1 cellular context compared by ENCODE assay signal in the genomic region with DNA sequence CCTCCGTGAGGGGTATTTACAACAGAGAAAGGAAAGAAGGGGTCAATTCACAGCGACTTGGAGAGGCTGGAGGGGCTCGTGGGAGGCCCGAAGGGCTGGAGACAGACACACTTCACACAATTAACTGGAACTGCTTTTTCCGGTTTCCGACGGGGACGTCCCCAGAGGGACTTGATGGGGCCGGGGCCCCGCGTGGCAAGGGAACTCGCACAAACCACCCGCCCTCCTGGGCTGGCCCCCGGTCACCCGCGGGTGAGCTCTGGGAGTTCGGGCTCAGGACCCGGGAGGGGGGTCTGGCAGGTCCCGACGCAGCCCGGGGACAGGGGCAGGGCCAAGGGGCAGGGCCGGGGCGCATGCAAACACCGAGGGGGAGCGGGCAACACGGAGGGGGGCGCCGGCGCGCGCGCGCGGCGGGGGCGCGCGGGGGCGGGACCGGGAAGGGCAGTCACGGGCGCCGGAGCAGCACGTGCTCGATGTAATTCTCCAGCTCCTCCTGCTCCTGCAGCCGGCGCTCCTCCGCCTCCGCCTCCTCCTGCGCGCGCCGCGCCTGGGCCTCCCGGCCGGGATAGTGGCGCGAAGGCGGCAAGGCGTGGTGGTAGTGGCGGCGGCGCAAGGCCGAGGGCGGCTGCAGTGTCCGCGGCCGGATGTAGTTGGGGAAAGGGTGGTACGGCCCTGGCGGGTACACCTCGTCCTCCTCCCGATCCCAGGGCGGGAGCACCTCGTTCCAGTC.
TF ChIP-seq lines count a peak whose summit lies in the region.

No MANE protein-coding gene starts in this region.

TF ChIP-seq in K562, 482 proteins besides CTCF, POLR2A, EP300 and RAD21 (continued from another document):
- TF ChIP-seq, protein P1, sequence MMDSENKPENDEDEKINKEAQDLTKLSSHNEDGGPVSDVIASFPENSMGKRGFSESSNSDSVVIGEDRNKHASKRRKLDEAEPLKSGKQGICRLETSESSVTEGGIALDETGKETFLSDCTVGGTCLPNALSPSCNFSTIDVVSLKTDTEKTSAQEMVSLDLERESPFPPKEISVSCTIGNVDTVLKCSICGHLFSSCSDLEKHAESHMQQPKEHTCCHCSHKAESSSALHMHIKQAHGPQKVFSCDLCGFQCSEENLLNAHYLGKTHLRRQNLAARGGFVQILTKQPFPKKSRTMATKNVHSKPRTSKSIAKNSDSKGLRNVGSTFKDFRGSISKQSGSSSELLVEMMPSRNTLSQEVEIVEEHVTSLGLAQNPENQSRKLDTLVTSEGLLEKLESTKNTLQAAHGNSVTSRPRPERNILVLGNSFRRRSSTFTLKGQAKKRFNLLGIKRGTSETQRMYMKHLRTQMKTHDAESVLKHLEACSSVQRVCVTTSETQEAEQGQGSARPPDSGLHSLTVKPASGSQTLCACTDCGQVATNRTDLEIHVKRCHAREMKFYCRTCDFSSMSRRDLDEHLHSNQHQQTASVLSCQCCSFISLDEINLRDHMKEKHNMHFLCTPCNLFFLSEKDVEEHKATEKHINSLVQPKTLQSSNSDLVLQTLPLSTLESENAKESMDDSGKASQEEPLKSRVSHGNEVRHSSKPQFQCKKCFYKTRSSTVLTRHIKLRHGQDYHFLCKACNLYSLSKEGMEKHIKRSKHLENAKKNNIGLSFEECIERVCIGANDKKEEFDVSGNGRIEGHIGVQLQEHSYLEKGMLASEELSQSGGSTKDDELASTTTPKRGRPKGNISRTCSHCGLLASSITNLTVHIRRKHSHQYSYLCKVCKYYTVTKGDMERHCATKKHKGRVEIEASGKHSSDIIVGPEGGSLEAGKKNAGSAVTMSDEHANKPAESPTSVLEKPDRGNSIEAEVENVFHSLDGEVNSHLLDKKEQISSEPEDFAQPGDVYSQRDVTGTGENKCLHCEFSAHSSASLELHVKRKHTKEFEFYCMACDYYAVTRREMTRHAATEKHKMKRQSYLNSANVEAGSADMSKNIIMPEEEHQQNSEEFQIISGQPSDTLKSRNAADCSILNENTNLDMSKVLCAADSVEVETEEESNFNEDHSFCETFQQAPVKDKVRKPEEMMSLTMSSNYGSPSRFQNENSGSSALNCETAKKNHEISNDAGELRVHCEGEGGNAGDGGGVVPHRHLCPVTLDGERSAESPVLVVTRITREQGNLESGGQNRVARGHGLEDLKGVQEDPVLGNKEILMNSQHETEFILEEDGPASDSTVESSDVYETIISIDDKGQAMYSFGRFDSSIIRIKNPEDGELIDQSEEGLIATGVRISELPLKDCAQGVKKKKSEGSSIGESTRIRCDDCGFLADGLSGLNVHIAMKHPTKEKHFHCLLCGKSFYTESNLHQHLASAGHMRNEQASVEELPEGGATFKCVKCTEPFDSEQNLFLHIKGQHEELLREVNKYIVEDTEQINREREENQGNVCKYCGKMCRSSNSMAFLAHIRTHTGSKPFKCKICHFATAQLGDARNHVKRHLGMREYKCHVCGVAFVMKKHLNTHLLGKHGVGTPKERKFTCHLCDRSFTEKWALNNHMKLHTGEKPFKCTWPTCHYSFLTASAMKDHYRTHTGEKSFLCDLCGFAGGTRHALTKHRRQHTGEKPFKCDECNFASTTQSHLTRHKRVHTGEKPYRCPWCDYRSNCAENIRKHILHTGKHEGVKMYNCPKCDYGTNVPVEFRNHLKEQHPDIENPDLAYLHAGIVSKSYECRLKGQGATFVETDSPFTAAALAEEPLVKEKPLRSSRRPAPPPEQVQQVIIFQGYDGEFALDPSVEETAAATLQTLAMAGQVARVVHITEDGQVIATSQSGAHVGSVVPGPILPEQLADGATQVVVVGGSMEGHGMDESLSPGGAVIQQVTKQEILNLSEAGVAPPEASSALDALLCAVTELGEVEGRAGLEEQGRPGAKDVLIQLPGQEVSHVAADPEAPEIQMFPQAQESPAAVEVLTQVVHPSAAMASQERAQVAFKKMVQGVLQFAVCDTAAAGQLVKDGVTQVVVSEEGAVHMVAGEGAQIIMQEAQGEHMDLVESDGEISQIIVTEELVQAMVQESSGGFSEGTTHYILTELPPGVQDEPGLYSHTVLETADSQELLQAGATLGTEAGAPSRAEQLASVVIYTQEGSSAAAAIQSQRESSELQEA (IDR thresholded peaks at IDR 0.05; ENCODE audit: low read depth), result no peak
- TF ChIP-seq SRSF1 (IDR thresholded peaks at IDR 0.05; ENCODE audit: low read depth, low read length) (no peak), SMAD4 (CRISPR knock-in tag; conservative IDR thresholded peaks at IDR 0.05) (no peak; the same call in 1 of the 2 replicates), CBFB (CRISPR knock-in tag; IDR thresholded peaks at IDR 0.05) (no peak), FOXP1 (CRISPR knock-in tag; IDR thresholded peaks at IDR 0.05) (0 out of 2 replicates have a peak, but pooled peaks have one; percentile 44), MEIS2 (IDR thresholded peaks at IDR 0.05; ENCODE audit: partially characterized antibody) (no peak), ZNF717 (CRISPR knock-in tag; IDR thresholded peaks at IDR 0.05) (no peak), ZNF766 (CRISPR knock-in tag; conservative IDR thresholded peaks at IDR 0.05) (no peak), NCOA4 (IDR thresholded peaks at IDR 0.05; ENCODE audit: partially characterized antibody) (no peak), NFXL1 (CRISPR knock-in tag; IDR thresholded peaks at IDR 0.05) (no peak), LARP7 (IDR thresholded peaks at IDR 0.05) (no peak), ZNF175 (CRISPR knock-in tag; IDR thresholded peaks at IDR 0.05; ENCODE audit: low read depth) (no peak), ZKSCAN8 (CRISPR knock-in tag; IDR thresholded peaks at IDR 0.05) (no peak), KLF6 (CRISPR knock-in tag; IDR thresholded peaks at IDR 0.05; ENCODE audit: borderline replicate concordance) (no peak), RUNX1 (IDR thresholded peaks at IDR 0.05; ENCODE audit: low read depth) (no peak), THRAP3 (IDR thresholded peaks at IDR 0.05; ENCODE audit: borderline replicate concordance) (no peak), ZNF165 (CRISPR knock-in tag; IDR thresholded peaks at IDR 0.05; ENCODE audit: borderline replicate concordance) (no peak), PHB2 (IDR thresholded peaks at IDR 0.05; ENCODE audit: low read depth) (no peak), MECOM (CRISPR knock-in tag; IDR thresholded peaks at IDR 0.05) (no peak), ERF (CRISPR knock-in tag; IDR thresholded peaks at IDR 0.05) (no peak), TCF7L2 (IDR thresholded peaks at IDR 0.05; ENCODE audit: low read depth, low read length) (no peak), RFX5 (IDR thresholded peaks at IDR 0.05; ENCODE audit: low read depth, low read length) (no peak), NR2F6 (CRISPR knock-in tag; IDR thresholded peaks at IDR 0.05) (no peak), ZNF263 (CRISPR knock-in tag; IDR thresholded peaks at IDR 0.05; ENCODE audit: borderline replicate concordance) (peak; percentile 92), NFYB (IDR thresholded peaks at IDR 0.05; ENCODE audit: extremely low read depth, insufficient read length) (no peak), HIVEP1 (CRISPR knock-in tag; IDR thresholded peaks at IDR 0.05) (no peak), FOXM1 (IDR thresholded peaks at IDR 0.05; ENCODE audit: low read depth) (no peak), FOXM1 (CRISPR knock-in tag; IDR thresholded peaks at IDR 0.05; ENCODE audit: low read depth) (no peak), ZNF3 (CRISPR knock-in tag; IDR thresholded peaks at IDR 0.05) (no peak), LEF1 (IDR thresholded peaks at IDR 0.05) (no peak), ZFP30 (CRISPR knock-in tag; IDR thresholded peaks at IDR 0.05; ENCODE audit: borderline replicate concordance) (no peak), HLTF (IDR thresholded peaks at IDR 0.05) (no peak)
- TF ChIP-seq, protein P2, sequence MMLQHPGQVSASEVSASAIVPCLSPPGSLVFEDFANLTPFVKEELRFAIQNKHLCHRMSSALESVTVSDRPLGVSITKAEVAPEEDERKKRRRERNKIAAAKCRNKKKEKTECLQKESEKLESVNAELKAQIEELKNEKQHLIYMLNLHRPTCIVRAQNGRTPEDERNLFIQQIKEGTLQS (IDR thresholded peaks at IDR 0.05), result no peak
- TF ChIP-seq, protein P2 (CRISPR knock-in tag; conservative IDR thresholded peaks at IDR 0.05), result no peak
- TF ChIP-seq, protein P3, sequence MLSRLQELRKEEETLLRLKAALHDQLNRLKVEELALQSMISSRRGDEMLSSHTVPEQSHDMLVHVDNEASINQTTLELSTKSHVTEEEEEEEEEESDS (CRISPR knock-in tag; IDR thresholded peaks at IDR 0.05), result no peak
